In the genomic region with DNA sequence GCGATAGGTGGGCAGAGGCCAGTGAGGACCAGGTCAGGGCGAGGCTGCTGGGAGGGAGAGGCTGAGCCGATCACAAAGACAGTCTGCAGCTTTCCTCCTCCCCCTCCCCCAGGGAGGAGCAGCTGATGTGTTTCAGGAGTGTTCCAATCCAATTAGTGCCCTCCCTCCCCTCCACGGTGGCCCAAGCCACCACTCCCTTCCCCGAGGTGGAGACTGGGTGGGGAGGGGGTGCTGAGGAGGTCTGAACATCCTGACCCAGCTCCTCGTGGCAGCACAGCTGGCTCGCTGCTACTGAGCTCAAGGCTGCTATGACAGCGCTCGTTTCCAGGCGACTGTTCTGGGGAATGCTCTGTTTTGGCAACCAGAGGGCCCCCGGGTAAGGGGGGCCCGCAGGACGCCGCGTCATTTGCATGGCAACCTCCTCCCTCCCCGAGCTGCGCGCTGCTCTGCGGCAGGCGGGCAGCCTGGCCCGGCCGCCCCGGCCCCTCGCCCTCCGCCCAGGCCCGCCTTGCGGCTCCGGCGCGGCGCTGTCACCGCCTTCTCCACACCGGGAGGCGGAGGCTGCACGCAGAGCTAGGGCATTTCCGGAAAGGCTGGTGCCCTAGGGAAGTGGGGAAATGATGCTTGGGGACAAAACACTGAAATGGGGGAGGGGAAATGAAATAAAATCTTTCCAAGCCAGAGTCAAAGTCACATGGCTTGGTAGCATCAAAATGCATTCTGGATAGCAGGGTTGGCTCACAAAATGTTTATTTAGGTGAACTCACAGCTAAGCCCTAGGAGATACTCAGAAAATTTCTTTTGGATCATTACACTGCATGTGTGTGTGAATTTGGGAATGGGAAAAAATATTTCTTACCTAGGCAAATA, we compare ENCODE assay signal across 1 cellular context.
A peak's percentile ranks its signal among the peaks of the same experiment; 100 is the strongest.
TF ChIP-seq lines count a peak whose summit lies in the region.

No MANE protein-coding gene starts in this region.

TF ChIP-seq in K562, 482 proteins besides CTCF, POLR2A, EP300 and RAD21 (continued from another document and continues in another):
- TF ChIP-seq ZNF668 (CRISPR knock-in tag; IDR thresholded peaks at IDR 0.05): 0 out of 2 replicates have a peak, but pooled peaks have one; percentile 29
- TF ChIP-seq KDM1A (IDR thresholded peaks at IDR 0.05): peak in 1 of 2 experiments; percentile 97; a peak in 2 of 4 replicates
- TF ChIP-seq HDAC1 (IDR thresholded peaks at IDR 0.05): peak in 1 of 2 experiments; percentile 71; a peak in 2 of 4 replicates
- TF ChIP-seq, protein P1, sequence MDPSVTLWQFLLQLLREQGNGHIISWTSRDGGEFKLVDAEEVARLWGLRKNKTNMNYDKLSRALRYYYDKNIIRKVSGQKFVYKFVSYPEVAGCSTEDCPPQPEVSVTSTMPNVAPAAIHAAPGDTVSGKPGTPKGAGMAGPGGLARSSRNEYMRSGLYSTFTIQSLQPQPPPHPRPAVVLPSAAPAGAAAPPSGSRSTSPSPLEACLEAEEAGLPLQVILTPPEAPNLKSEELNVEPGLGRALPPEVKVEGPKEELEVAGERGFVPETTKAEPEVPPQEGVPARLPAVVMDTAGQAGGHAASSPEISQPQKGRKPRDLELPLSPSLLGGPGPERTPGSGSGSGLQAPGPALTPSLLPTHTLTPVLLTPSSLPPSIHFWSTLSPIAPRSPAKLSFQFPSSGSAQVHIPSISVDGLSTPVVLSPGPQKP (CRISPR knock-in tag; IDR thresholded peaks at IDR 0.05): no peak
- TF ChIP-seq, protein P2, sequence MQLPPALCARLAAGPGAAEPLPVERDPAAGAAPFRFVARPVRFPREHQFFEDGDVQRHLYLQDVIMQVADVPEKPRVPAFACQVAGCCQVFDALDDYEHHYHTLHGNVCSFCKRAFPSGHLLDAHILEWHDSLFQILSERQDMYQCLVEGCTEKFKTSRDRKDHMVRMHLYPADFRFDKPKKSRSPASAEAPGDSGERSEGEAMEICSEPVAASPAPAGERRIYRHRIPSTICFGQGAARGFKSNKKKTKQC (CRISPR knock-in tag; IDR thresholded peaks at IDR 0.05): peak; percentile 46; the same call in 1 of the 2 replicates
- TF ChIP-seq, protein P3, sequence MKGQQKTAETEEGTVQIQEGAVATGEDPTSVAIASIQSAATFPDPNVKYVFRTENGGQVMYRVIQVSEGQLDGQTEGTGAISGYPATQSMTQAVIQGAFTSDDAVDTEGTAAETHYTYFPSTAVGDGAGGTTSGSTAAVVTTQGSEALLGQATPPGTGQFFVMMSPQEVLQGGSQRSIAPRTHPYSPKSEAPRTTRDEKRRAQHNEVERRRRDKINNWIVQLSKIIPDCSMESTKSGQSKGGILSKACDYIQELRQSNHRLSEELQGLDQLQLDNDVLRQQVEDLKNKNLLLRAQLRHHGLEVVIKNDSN (CRISPR knock-in tag; IDR thresholded peaks at IDR 0.05): 0 out of 2 replicates have a peak, but pooled peaks have one; percentile 12
- TF ChIP-seq TEAD1 (CRISPR knock-in tag; IDR thresholded peaks at IDR 0.05): peak in 1 of 2 experiments; percentile 87; a peak in 1 of 4 replicates
- TF ChIP-seq ZNF584 (CRISPR knock-in tag; IDR thresholded peaks at IDR 0.05; ENCODE audit: low read depth): 0 out of 2 replicates have a peak, but pooled peaks have one; percentile 28
- TF ChIP-seq FOXP1 (CRISPR knock-in tag; IDR thresholded peaks at IDR 0.05): 0 out of 2 replicates have a peak, but pooled peaks have one; percentile 33
- TF ChIP-seq ZNF174 (CRISPR knock-in tag; IDR thresholded peaks at IDR 0.05): no peak
- peak; percentile 68 for TF ChIP-seq ZKSCAN1 (IDR thresholded peaks at IDR 0.05; ENCODE audit: low read depth, low read length)
- TF ChIP-seq, protein P4, sequence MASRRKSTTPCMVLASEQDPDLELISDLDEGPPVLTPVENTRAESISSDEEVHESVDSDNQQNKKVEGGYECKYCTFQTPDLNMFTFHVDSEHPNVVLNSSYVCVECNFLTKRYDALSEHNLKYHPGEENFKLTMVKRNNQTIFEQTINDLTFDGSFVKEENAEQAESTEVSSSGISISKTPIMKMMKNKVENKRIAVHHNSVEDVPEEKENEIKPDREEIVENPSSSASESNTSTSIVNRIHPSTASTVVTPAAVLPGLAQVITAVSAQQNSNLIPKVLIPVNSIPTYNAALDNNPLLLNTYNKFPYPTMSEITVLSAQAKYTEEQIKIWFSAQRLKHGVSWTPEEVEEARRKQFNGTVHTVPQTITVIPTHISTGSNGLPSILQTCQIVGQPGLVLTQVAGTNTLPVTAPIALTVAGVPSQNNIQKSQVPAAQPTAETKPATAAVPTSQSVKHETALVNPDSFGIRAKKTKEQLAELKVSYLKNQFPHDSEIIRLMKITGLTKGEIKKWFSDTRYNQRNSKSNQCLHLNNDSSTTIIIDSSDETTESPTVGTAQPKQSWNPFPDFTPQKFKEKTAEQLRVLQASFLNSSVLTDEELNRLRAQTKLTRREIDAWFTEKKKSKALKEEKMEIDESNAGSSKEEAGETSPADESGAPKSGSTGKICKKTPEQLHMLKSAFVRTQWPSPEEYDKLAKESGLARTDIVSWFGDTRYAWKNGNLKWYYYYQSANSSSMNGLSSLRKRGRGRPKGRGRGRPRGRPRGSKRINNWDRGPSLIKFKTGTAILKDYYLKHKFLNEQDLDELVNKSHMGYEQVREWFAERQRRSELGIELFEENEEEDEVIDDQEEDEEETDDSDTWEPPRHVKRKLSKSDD (conservative IDR thresholded peaks at IDR 0.05; ENCODE audit: low read length): peak; percentile 46; the same call in 1 of the 2 replicates
- TF ChIP-seq ZNF780A (CRISPR knock-in tag; IDR thresholded peaks at IDR 0.05): no peak
- TF ChIP-seq, protein P5, sequence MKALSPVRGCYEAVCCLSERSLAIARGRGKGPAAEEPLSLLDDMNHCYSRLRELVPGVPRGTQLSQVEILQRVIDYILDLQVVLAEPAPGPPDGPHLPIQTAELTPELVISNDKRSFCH (CRISPR knock-in tag; IDR thresholded peaks at IDR 0.05): no peak
- TF ChIP-seq, protein P5 (tag; IDR thresholded peaks at IDR 0.05): peak; percentile 85
- TF ChIP-seq NEUROD1 (IDR thresholded peaks at IDR 0.05; ENCODE audit: borderline replicate concordance, low read depth, low read length, partially characterized antibody): peak; percentile 87
- TF ChIP-seq, protein P6, sequence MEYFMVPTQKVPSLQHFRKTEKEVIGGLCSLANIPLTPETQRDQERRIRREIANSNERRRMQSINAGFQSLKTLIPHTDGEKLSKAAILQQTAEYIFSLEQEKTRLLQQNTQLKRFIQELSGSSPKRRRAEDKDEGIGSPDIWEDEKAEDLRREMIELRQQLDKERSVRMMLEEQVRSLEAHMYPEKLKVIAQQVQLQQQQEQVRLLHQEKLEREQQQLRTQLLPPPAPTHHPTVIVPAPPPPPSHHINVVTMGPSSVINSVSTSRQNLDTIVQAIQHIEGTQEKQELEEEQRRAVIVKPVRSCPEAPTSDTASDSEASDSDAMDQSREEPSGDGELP (CRISPR knock-in tag; IDR thresholded peaks at IDR 0.05; ENCODE audit: borderline replicate concordance): peak; percentile 98
- TF ChIP-seq RFX7 (CRISPR knock-in tag; IDR thresholded peaks at IDR 0.05): no peak
- TF ChIP-seq MYNN (IDR thresholded peaks at IDR 0.05): peak; percentile 95
- 0 out of 2 replicates have a peak, but pooled peaks have one; percentile 28 for TF ChIP-seq MYNN (CRISPR knock-in tag; IDR thresholded peaks at IDR 0.05)
- peak; percentile 63 for TF ChIP-seq SMAD4 (CRISPR knock-in tag; conservative IDR thresholded peaks at IDR 0.05)
- TF ChIP-seq PHB (CRISPR knock-in tag; IDR thresholded peaks at IDR 0.05): no peak
- TF ChIP-seq, protein P7, sequence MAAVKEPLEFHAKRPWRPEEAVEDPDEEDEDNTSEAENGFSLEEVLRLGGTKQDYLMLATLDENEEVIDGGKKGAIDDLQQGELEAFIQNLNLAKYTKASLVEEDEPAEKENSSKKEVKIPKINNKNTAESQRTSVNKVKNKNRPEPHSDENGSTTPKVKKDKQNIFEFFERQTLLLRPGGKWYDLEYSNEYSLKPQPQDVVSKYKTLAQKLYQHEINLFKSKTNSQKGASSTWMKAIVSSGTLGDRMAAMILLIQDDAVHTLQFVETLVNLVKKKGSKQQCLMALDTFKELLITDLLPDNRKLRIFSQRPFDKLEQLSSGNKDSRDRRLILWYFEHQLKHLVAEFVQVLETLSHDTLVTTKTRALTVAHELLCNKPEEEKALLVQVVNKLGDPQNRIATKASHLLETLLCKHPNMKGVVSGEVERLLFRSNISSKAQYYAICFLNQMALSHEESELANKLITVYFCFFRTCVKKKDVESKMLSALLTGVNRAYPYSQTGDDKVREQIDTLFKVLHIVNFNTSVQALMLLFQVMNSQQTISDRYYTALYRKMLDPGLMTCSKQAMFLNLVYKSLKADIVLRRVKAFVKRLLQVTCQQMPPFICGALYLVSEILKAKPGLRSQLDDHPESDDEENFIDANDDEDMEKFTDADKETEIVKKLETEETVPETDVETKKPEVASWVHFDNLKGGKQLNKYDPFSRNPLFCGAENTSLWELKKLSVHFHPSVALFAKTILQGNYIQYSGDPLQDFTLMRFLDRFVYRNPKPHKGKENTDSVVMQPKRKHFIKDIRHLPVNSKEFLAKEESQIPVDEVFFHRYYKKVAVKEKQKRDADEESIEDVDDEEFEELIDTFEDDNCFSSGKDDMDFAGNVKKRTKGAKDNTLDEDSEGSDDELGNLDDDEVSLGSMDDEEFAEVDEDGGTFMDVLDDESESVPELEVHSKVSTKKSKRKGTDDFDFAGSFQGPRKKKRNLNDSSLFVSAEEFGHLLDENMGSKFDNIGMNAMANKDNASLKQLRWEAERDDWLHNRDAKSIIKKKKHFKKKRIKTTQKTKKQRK (IDR thresholded peaks at IDR 0.05; ENCODE audit: borderline replicate concordance, low read depth, low read length): no peak
- TF ChIP-seq DACH1 (IDR thresholded peaks at IDR 0.05; ENCODE audit: partially characterized antibody): peak; percentile 78
- peak; percentile 56; the same call in 1 of the 2 replicates for TF ChIP-seq ZNF263 (CRISPR knock-in tag; IDR thresholded peaks at IDR 0.05; ENCODE audit: borderline replicate concordance)
- 0 out of 2 replicates have a peak, but pooled peaks have one; percentile 37 for TF ChIP-seq SOX6 (IDR thresholded peaks at IDR 0.05)
- TF ChIP-seq BHLHE40 (IDR thresholded peaks at IDR 0.05; ENCODE audit: low read length): peak; percentile 15; the same call in 1 of the 2 replicates
- TF ChIP-seq TARDBP (IDR thresholded peaks at IDR 0.05): 0 out of 2 replicates have a peak, but pooled peaks have one; percentile 17
- TF ChIP-seq, protein P8, sequence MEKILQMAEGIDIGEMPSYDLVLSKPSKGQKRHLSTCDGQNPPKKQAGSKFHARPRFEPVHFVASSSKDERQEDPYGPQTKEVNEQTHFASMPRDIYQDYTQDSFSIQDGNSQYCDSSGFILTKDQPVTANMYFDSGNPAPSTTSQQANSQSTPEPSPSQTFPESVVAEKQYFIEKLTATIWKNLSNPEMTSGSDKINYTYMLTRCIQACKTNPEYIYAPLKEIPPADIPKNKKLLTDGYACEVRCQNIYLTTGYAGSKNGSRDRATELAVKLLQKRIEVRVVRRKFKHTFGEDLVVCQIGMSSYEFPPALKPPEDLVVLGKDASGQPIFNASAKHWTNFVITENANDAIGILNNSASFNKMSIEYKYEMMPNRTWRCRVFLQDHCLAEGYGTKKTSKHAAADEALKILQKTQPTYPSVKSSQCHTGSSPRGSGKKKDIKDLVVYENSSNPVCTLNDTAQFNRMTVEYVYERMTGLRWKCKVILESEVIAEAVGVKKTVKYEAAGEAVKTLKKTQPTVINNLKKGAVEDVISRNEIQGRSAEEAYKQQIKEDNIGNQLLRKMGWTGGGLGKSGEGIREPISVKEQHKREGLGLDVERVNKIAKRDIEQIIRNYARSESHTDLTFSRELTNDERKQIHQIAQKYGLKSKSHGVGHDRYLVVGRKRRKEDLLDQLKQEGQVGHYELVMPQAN (IDR thresholded peaks at IDR 0.05; ENCODE audit: borderline replicate concordance): peak; percentile 40; the same call in 1 of the 2 replicates
- TF ChIP-seq FOXJ3 (CRISPR knock-in tag; IDR thresholded peaks at IDR 0.05): peak; percentile 96
- no peak for TF ChIP-seq MECOM (CRISPR knock-in tag; IDR thresholded peaks at IDR 0.05)
- TF ChIP-seq, protein P9, sequence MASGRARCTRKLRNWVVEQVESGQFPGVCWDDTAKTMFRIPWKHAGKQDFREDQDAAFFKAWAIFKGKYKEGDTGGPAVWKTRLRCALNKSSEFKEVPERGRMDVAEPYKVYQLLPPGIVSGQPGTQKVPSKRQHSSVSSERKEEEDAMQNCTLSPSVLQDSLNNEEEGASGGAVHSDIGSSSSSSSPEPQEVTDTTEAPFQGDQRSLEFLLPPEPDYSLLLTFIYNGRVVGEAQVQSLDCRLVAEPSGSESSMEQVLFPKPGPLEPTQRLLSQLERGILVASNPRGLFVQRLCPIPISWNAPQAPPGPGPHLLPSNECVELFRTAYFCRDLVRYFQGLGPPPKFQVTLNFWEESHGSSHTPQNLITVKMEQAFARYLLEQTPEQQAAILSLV (tag; IDR thresholded peaks at IDR 0.05): no peak
- TF ChIP-seq, protein P10, sequence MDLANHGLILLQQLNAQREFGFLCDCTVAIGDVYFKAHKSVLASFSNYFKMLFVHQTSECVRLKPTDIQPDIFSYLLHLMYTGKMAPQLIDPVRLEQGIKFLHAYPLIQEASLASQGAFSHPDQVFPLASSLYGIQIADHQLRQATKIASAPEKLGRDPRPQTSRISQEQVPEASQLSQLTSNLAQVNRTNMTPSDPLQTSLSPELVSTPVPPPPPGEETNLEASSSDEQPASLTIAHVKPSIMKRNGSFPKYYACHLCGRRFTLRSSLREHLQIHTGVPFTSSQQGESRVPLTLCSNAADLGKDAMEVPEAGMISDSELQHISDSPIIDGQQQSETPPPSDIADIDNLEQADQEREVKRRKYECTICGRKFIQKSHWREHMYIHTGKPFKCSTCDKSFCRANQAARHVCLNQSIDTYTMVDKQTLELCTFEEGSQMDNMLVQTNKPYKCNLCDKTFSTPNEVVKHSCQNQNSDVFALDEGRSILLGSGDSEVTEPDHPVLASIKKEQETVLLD (IDR thresholded peaks at IDR 0.05): 0 out of 2 replicates have a peak, but pooled peaks have one; percentile 11
- TF ChIP-seq HDAC2 (IDR thresholded peaks at IDR 0.05): peak; percentile 27
- TF ChIP-seq, protein P11, sequence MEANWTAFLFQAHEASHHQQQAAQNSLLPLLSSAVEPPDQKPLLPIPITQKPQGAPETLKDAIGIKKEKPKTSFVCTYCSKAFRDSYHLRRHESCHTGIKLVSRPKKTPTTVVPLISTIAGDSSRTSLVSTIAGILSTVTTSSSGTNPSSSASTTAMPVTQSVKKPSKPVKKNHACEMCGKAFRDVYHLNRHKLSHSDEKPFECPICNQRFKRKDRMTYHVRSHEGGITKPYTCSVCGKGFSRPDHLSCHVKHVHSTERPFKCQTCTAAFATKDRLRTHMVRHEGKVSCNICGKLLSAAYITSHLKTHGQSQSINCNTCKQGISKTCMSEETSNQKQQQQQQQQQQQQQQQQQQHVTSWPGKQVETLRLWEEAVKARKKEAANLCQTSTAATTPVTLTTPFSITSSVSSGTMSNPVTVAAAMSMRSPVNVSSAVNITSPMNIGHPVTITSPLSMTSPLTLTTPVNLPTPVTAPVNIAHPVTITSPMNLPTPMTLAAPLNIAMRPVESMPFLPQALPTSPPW (CRISPR knock-in tag; IDR thresholded peaks at IDR 0.05): peak; percentile 98
- TF ChIP-seq SAFB2 (IDR thresholded peaks at IDR 0.05; ENCODE audit: borderline replicate concordance, low read depth, low read length, severe bottlenecking): no peak
- TF ChIP-seq SMC3 (conservative IDR thresholded peaks at IDR 0.05; ENCODE audit: insufficient read depth, low read depth, low read length): no peak
